In the genomic region with DNA sequence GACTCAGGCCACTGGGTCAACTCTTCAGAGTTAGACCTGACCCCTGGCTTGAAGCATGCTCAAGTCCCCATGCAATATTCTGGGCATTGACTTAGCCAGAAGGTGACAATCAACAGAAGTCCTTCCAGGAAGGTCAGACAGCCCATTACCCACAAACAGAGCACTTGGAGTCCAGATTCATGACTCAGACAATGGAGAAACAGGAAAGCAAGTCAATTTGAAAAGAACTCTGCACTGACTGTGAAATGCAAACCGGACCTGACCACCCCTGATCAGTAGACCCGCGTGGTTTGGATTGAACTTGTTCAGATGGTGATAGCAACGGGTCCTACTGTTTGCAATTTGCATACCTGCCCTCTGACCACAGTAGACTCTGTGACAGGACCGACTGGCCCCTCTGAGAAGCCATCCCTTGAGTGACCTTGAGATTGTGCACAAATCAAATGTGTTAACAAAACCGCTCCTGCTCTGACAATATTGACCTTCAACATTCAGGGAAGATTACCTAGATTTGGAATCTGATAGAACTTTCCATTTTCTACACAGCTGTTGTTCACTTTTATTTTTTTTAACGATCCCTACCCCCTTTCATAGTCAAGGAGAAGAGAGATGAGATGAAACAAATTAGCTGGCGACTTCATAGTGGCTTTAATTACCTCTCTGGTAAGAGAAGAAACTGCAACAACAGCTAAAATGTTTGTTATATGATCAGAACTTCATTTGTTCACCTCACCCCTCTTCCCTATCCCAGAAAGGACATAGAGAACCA, we compare ENCODE assay signal across 1 cellular context.
A peak's percentile ranks its signal among the peaks of the same experiment; 100 is the strongest.
TF ChIP-seq lines count a peak whose summit lies in the region.

No MANE protein-coding gene starts in this region.

TF ChIP-seq in HepG2, 621 proteins besides CTCF, POLR2A, EP300 and RAD21 (continued from another document and continues in another):
- peak; percentile 38; the same call in 1 of the 2 replicates for TF ChIP-seq ZNF646 (CRISPR knock-in tag; IDR thresholded peaks at IDR 0.05)
- no peak for TF ChIP-seq FOXC1 (CRISPR knock-in tag; IDR thresholded peaks at IDR 0.05; ENCODE audit: borderline replicate concordance)
- no peak for TF ChIP-seq CBX2 (IDR thresholded peaks at IDR 0.05; ENCODE audit: low read depth, low read length)
- no peak for TF ChIP-seq CBX2 (CRISPR knock-in tag; IDR thresholded peaks at IDR 0.05; ENCODE audit: low read depth)
- no peak for TF ChIP-seq ZNF333 (CRISPR knock-in tag; IDR thresholded peaks at IDR 0.05; ENCODE audit: borderline replicate concordance)
- peak; percentile 39; the same call in 1 of the 2 replicates for TF ChIP-seq LCORL (IDR thresholded peaks at IDR 0.05)
- peak; percentile 86 for TF ChIP-seq LCORL (CRISPR knock-in tag; IDR thresholded peaks at IDR 0.05)
- no peak for TF ChIP-seq ZEB1 (IDR thresholded peaks at IDR 0.05; ENCODE audit: insufficient replicate concordance, low read depth)
- TF ChIP-seq ZXDC (CRISPR knock-in tag; IDR thresholded peaks at IDR 0.05), result no peak
- TF ChIP-seq SRF (IDR thresholded peaks at IDR 0.05; ENCODE audit: low read depth, low read length), result no peak
- peak; percentile 63; the same call in 1 of the 2 replicates for TF ChIP-seq ZBTB20 (CRISPR knock-in tag; IDR thresholded peaks at IDR 0.05; ENCODE audit: borderline replicate concordance, low read depth)
- peak; percentile 65; the same call in 1 of the 2 replicates for TF ChIP-seq ZNF691 (CRISPR knock-in tag; IDR thresholded peaks at IDR 0.05; ENCODE audit: borderline replicate concordance, low read depth)
- TF ChIP-seq CEBPB (IDR thresholded peaks at IDR 0.05; ENCODE audit: borderline replicate concordance, low read depth, low read length), result no peak
- TF ChIP-seq MAFG (CRISPR knock-in tag; IDR thresholded peaks at IDR 0.05), result no peak
- TF ChIP-seq ZFP91 (CRISPR knock-in tag; IDR thresholded peaks at IDR 0.05; ENCODE audit: borderline replicate concordance), result peak; percentile 23; the same call in 1 of the 2 replicates
- TF ChIP-seq ZFP41 (CRISPR knock-in tag; IDR thresholded peaks at IDR 0.05; ENCODE audit: borderline replicate concordance), result no peak
- TF ChIP-seq ZNF292 (CRISPR knock-in tag; IDR thresholded peaks at IDR 0.05; ENCODE audit: borderline replicate concordance, low read depth), result peak; percentile 77; the same call in 1 of the 2 replicates
- TF ChIP-seq, protein P1, sequence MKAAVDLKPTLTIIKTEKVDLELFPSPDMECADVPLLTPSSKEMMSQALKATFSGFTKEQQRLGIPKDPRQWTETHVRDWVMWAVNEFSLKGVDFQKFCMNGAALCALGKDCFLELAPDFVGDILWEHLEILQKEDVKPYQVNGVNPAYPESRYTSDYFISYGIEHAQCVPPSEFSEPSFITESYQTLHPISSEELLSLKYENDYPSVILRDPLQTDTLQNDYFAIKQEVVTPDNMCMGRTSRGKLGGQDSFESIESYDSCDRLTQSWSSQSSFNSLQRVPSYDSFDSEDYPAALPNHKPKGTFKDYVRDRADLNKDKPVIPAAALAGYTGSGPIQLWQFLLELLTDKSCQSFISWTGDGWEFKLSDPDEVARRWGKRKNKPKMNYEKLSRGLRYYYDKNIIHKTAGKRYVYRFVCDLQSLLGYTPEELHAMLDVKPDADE (CRISPR knock-in tag; IDR thresholded peaks at IDR 0.05), result no peak
- TF ChIP-seq ZNF282 (IDR thresholded peaks at IDR 0.05; ENCODE audit: partially characterized antibody), result no peak
- TF ChIP-seq ZBTB7A (CRISPR knock-in tag; IDR thresholded peaks at IDR 0.05), result no peak; the same call in 1 of the 2 replicates
- TF ChIP-seq IKZF5 (CRISPR knock-in tag; IDR thresholded peaks at IDR 0.05), result peak; percentile 98
- TF ChIP-seq CBX5 (CRISPR knock-in tag; IDR thresholded peaks at IDR 0.05; ENCODE audit: borderline replicate concordance), result peak; percentile 86; the same call in 1 of the 2 replicates
- TF ChIP-seq KLF12 (CRISPR knock-in tag; IDR thresholded peaks at IDR 0.05; ENCODE audit: borderline replicate concordance), result no peak
- no peak for TF ChIP-seq HIVEP1 (CRISPR knock-in tag; IDR thresholded peaks at IDR 0.05)
- peak; percentile 77; the same call in 1 of the 2 replicates for TF ChIP-seq ZNF746 (CRISPR knock-in tag; IDR thresholded peaks at IDR 0.05)
- peak; percentile 79 for TF ChIP-seq TFE3 (CRISPR knock-in tag; IDR thresholded peaks at IDR 0.05)
- TF ChIP-seq NR3C1 (CRISPR knock-in tag; IDR thresholded peaks at IDR 0.05), result no peak
- TF ChIP-seq AHR (CRISPR knock-in tag; IDR thresholded peaks at IDR 0.05), result no peak
- TF ChIP-seq EED (CRISPR knock-in tag; IDR thresholded peaks at IDR 0.05), result no peak
- no peak for TF ChIP-seq ZNF451 (CRISPR knock-in tag; IDR thresholded peaks at IDR 0.05)
- TF ChIP-seq, protein P2, sequence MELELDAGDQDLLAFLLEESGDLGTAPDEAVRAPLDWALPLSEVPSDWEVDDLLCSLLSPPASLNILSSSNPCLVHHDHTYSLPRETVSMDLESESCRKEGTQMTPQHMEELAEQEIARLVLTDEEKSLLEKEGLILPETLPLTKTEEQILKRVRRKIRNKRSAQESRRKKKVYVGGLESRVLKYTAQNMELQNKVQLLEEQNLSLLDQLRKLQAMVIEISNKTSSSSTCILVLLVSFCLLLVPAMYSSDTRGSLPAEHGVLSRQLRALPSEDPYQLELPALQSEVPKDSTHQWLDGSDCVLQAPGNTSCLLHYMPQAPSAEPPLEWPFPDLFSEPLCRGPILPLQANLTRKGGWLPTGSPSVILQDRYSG (CRISPR knock-in tag; IDR thresholded peaks at IDR 0.05), result no peak
